In the genomic region with DNA sequence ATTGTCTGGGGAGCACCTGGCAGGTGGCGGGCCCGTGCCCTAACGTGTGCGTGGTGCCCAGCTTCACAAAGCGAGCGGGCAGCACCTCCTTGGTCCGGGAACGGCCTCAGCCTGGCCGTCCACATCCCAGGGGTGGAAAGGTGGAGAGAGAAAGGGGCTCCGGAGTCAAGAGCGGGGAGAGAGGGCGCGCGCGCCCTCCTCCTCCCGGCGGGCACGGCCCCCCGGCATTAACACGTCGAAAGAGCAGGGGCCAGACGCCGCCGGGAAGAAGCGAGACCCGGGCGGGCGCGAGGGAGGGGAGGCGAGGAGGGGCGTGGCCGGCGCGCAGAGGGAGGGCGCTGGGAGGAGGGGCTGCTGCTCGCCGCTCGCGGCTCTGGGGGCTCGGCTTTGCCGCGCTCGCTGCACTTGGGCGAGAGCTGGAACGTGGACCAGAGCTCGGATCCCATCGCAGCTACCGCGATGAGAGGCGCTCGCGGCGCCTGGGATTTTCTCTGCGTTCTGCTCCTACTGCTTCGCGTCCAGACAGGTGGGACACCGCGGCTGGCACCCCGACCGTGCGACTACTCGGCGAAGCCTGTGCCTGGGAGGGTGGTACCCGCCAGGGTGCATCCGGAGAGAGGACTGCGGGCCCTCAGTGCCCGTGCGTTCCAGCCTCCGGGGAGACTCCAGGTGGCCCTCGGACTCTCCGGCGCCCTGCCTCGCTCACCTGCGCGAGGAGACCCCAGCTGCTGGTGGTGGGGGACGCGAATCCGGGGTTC, we compare ENCODE assay signal across 8 cellular contexts. TPM values are rescaled to one million over a fixed set of nuclear protein-coding genes. Genes with fewer than 3 reads are reported as not detected.
DNase-seq lines count a peak whose midpoint lies in the region; ATAC-seq, FAIRE-seq and TF ChIP-seq lines count a peak whose summit lies in the region.

Gene KIT, plus strand, starts transcription at position 402 of the 758 bp plus-strand sequence. Its CDS starts 58 bp downstream, at position 460.

- no peak for FAIRE-seq in HTR-8/SVneo (lab: Jason Lieb, UNC)

- no TSS peak for BruUV-seq in MCF 10A (replicated peaks; lab: Mats Ljungman, UMichigan)

- H3K27me3 ChIP-seq in SJCRH30: peaks cover 18% of the 10 kb centered on the region; the same call in 1 of the 2 replicates
- peaks cover 69% of the 10 kb centered on the region for H3K27me3 ChIP-seq in skeletal muscle satellite cell (ENCODE audit: control insufficient read depth, insufficient read depth, low read length)

- peak within 1 kb of the TSS; percentile 77 for H3K4me3 Mint-ChIP-seq in MCF 10A (ENCODE audit: unreplicated experiment)

- H3K36me3 Mint-ChIP-seq in MCF 10A (ENCODE audit: insufficient read depth, unreplicated experiment): no peaks in the 10 kb centered on the region

- CTCF ChIA-PET in MCF 10A (lab: Yijun Ruan, JAX): interaction anchor here (0.6 to 1.0 kb wide), 3 partner anchors 173 to 317 kb away, joined by 3 read pairs; no protein-coding TSS in a partner anchor

- peak; percentile 86 for DNase-seq in COLO668 (lab: John Stamatoyannopoulos, UW; ENCODE audit: unreplicated experiment)
- peak; percentile 41 for DNase-seq in HTR-8/SVneo (ENCODE audit: insufficient read length, low spot score)
- peak in 1 of 2 experiments; percentile 21 for DNase-seq in SJCRH30
- no peak for DNase-seq in MCF 10A (ENCODE audit: unreplicated experiment)
- peak; percentile 90 for DNase-seq in iPS-NIHi7 (ENCODE audit: extremely low spot score)

- H3K36me3 ChIP-seq in SJCRH30: no peaks in the 10 kb centered on the region
- no peaks in the 10 kb centered on the region for H3K36me3 ChIP-seq in skeletal muscle satellite cell (ENCODE audit: insufficient read depth, low read length)

- intact Hi-C loops in MCF 10A (cut with micrococcal nuclease): no loop called here

- POLR2A ChIA-PET in MCF 10A (lab: Yijun Ruan, JAX): interaction anchor here (0.7 kb wide), 1 partner anchor 249 kb away, joined by 3 read pairs; no protein-coding TSS in a partner anchor

- no peak for TF ChIP-seq CTCF in MCF 10A (IDR thresholded peaks at IDR 0.05; ENCODE audit: unreplicated experiment)

- ATAC-seq in HG02623 (IDR thresholded peaks at IDR 0.05; ENCODE audit: unreplicated experiment) (no peak), GM19455 (IDR thresholded peaks at IDR 0.05; ENCODE audit: unreplicated experiment) (no peak)

- no peak within 1 kb of the TSS for H3K27ac ChIP-seq in SJCRH30

- H3K9ac ChIP-seq in skeletal muscle satellite cell (ENCODE audit: low read depth, low read length): peak within 1 kb of the TSS; percentile 41

- H3K4me3 ChIP-seq in SJCRH30: peak within 1 kb of the TSS; percentile 38
- H3K4me3 ChIP-seq in skeletal muscle satellite cell (ENCODE audit: low read length): peak within 1 kb of the TSS; percentile 69

- H3K27ac Mint-ChIP-seq in MCF 10A (ENCODE audit: low read depth, unreplicated experiment): no peak within 1 kb of the TSS

- peaks cover 28% of the 10 kb centered on the region for H3K4me1 Mint-ChIP-seq in MCF 10A (ENCODE audit: insufficient read depth, unreplicated experiment)

- peak within 1 kb of the TSS; percentile 87 for H3K4me2 ChIP-seq in skeletal muscle satellite cell (ENCODE audit: low read length)

- no peaks in the 10 kb centered on the region for H3K4me1 ChIP-seq in SJCRH30
- peaks cover 32% of the 10 kb centered on the region for H3K4me1 ChIP-seq in skeletal muscle satellite cell (ENCODE audit: control insufficient read depth, insufficient read depth, low read length)

- no peaks in the 10 kb centered on the region for H3K9me3 Mint-ChIP-seq in MCF 10A (ENCODE audit: unreplicated experiment)

- no peaks in the 10 kb centered on the region for H3K27me3 Mint-ChIP-seq in MCF 10A (ENCODE audit: insufficient read depth, unreplicated experiment)

- H3K9me3 ChIP-seq in SJCRH30 (replicated peaks) (no peaks in the 10 kb centered on the region), skeletal muscle satellite cell (replicated peaks; ENCODE audit: low read length) (no peaks in the 10 kb centered on the region)

RNA-seq across cellular contexts. Expression of gene KIT, which starts in this region (rescaled TPM):
- 0.12 and 0.18 TPM in 2 replicates for total RNA-seq in SJCRH30 (2014; rRNA removed; shearing (Covaris generic))
- total RNA-seq in MCF 10A (2022): not detected in 2 replicates
- total RNA-seq in skeletal muscle satellite cell (2012; rRNA removed): 0.25 and 0.87 TPM in 2 replicates
